In the genomic region with DNA sequence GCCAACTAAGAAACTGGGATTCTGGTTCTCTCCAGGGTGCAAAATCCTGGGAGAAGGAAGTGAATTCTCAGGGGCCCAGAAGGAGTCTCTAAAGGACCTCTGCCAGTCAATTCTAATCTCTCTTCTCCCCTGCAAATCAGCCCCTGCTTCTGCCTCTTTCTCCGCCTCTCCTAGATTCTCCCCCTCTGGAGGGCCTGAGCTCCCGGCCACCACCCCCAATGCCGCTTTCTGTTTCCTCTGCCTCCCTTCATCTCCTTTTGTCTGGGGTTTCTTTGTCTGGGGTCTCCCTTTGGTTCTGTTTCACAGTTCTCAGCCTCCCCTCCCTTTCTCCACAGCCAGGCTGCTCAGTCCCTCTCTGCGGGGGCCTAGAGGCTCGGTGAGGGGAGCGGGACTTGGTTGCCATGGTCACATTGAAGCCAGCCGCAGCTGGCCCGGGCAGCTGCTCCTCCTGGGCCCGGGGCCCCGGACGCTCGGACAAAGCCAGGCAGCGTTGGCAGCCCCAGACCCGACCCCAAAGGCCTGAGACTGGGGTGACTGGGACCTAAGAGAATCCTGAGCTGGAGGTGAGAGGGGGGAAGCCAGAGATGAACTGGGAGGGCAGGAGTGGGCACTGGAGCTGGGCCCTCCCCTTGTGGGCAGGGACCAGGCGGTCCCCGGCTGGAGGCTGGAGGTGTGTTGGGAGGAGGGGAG, we compare ENCODE assay signal across 2 cellular contexts.
TF ChIP-seq lines count a peak whose summit lies in the region.

No MANE protein-coding gene starts in this region.

TF ChIP-seq in SK-N-SH, 30 proteins besides CTCF, POLR2A, EP300 and RAD21 (continued from another document):
- TF ChIP-seq, protein P1, sequence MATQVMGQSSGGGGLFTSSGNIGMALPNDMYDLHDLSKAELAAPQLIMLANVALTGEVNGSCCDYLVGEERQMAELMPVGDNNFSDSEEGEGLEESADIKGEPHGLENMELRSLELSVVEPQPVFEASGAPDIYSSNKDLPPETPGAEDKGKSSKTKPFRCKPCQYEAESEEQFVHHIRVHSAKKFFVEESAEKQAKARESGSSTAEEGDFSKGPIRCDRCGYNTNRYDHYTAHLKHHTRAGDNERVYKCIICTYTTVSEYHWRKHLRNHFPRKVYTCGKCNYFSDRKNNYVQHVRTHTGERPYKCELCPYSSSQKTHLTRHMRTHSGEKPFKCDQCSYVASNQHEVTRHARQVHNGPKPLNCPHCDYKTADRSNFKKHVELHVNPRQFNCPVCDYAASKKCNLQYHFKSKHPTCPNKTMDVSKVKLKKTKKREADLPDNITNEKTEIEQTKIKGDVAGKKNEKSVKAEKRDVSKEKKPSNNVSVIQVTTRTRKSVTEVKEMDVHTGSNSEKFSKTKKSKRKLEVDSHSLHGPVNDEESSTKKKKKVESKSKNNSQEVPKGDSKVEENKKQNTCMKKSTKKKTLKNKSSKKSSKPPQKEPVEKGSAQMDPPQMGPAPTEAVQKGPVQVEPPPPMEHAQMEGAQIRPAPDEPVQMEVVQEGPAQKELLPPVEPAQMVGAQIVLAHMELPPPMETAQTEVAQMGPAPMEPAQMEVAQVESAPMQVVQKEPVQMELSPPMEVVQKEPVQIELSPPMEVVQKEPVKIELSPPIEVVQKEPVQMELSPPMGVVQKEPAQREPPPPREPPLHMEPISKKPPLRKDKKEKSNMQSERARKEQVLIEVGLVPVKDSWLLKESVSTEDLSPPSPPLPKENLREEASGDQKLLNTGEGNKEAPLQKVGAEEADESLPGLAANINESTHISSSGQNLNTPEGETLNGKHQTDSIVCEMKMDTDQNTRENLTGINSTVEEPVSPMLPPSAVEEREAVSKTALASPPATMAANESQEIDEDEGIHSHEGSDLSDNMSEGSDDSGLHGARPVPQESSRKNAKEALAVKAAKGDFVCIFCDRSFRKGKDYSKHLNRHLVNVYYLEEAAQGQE (IDR thresholded peaks at IDR 0.05; ENCODE audit: low read depth, low read length): no peak
- TF ChIP-seq TEAD4 (IDR thresholded peaks at IDR 0.05; ENCODE audit: borderline replicate concordance, insufficient read depth) (no peak), ELF1 (IDR thresholded peaks at IDR 0.05) (no peak), FOXM1 (IDR thresholded peaks at IDR 0.05; ENCODE audit: low read depth) (no peak), FOXJ3 (CRISPR knock-in tag; IDR thresholded peaks at IDR 0.05) (no peak), TAF1 (IDR thresholded peaks at IDR 0.05; ENCODE audit: borderline replicate concordance, low read depth, low read length) (no peak), SMC3 (IDR thresholded peaks at IDR 0.05; ENCODE audit: low read depth, low read length) (no peak)

TF ChIP-seq in SK-N-SH treated with all-trans-retinoic acid at 6 μM for 48 hours, 23 proteins besides CTCF, POLR2A, EP300 and RAD21 (continued from another document):
- TF ChIP-seq, protein P2, sequence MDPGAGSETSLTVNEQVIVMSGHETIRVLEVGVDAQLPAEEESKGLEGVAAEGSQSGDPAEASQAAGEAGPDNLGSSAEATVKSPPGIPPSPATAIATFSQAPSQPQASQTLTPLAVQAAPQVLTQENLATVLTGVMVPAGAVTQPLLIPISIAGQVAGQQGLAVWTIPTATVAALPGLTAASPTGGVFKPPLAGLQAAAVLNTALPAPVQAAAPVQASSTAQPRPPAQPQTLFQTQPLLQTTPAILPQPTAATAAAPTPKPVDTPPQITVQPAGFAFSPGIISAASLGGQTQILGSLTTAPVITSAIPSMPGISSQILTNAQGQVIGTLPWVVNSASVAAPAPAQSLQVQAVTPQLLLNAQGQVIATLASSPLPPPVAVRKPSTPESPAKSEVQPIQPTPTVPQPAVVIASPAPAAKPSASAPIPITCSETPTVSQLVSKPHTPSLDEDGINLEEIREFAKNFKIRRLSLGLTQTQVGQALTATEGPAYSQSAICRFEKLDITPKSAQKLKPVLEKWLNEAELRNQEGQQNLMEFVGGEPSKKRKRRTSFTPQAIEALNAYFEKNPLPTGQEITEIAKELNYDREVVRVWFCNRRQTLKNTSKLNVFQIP (CRISPR knock-in tag; IDR thresholded peaks at IDR 0.05; ENCODE audit: borderline replicate concordance, low read depth): no peak
- TF ChIP-seq, protein P3, sequence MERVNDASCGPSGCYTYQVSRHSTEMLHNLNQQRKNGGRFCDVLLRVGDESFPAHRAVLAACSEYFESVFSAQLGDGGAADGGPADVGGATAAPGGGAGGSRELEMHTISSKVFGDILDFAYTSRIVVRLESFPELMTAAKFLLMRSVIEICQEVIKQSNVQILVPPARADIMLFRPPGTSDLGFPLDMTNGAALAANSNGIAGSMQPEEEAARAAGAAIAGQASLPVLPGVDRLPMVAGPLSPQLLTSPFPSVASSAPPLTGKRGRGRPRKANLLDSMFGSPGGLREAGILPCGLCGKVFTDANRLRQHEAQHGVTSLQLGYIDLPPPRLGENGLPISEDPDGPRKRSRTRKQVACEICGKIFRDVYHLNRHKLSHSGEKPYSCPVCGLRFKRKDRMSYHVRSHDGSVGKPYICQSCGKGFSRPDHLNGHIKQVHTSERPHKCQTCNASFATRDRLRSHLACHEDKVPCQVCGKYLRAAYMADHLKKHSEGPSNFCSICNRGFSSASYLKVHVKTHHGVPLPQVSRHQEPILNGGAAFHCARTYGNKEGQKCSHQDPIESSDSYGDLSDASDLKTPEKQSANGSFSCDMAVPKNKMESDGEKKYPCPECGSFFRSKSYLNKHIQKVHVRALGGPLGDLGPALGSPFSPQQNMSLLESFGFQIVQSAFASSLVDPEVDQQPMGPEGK (CRISPR knock-in tag; IDR thresholded peaks at IDR 0.05; ENCODE audit: borderline replicate concordance): no peak
- TF ChIP-seq ZFP3 (CRISPR knock-in tag; IDR thresholded peaks at IDR 0.05) (no peak), TCF4 (CRISPR knock-in tag; IDR thresholded peaks at IDR 0.05; ENCODE audit: borderline replicate concordance) (no peak)
TF ChIP-seq in SK-N-SH treated with all-trans-retinoic acid at 6 μM for 48 hours: peak in this region for 0.
